ENCODE assay signal across 23 cellular contexts in the genomic region with DNA sequence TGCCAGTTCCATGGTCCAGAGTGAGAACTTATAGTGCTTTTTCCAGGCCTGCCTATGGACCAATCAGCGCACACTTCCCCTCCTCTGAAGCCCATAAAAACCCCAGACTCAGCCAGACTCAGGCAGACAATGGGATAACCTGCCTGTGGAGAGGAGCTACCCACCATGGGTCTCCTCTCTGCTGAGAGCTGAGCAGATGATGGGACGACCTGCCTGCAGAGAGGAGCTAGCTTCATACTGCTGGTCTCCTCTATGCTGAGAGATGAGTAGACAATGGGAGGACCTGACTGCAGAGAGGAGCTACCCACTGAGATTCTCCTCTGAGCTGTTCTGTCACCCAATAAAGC.
DNase-seq lines count a peak whose midpoint lies in the region; ATAC-seq, FAIRE-seq and TF ChIP-seq lines count a peak whose summit lies in the region.
"Had no signal": no experiment of that assay in that cellular context is flagged by ENCODE, and none has a peak within 500 bp of the region (broad histone marks: within the 10 kb centered on the region; RNA-seq: fewer than 3 reads in every experiment).

No MANE protein-coding gene starts in this region.

- no peaks in the 10 kb centered on the region for H3K79me1 ChIP-seq in mesendoderm (ENCODE audit: low read length)

- H3K27me3 ChIP-seq in K562 (ENCODE audit: control insufficient read depth in 2 of 2, insufficient read depth in 2 of 2, low read length in 2 of 2) (no peaks in the 10 kb centered on the region), mesendoderm (ENCODE audit: insufficient read depth, low read length, poor library complexity) (no peaks in the 10 kb centered on the region)
- H3K27me3 ChIP-seq: BLaER1 had no signal

- H3K79me2 ChIP-seq in K562 (ENCODE audit: control insufficient read depth, insufficient read depth, low read length) (no peaks in the 10 kb centered on the region), mesendoderm (ENCODE audit: control insufficient read depth, insufficient read depth, low read length) (no peaks in the 10 kb centered on the region)

- H3K4me1 ChIP-seq in K562 (replicated peaks in 1 of 2; ENCODE audit: control insufficient read depth in 2 of 2, insufficient read depth in 2 of 2, low read length in 2 of 2) (peaks cover 4 to 5% of the 10 kb centered on the region in 2 experiments; a peak in 2 of 5 replicates), mesendoderm (ENCODE audit: control insufficient read depth, low read depth, low read length) (no peaks in the 10 kb centered on the region)
- H3K4me1 ChIP-seq: BLaER1, Caco-2, HAP-1 had no signal

- no peak overlapping the region for H3K4ac ChIP-seq in mesendoderm (ENCODE audit: low read depth, low read length)

- intact Hi-C loops in K562 (cut with micrococcal nuclease), result no loop called here

- no peak overlapping the region for H3K4me2 ChIP-seq in K562 (ENCODE audit: insufficient read depth, low read length)
- H3K4me2 ChIP-seq in mesendoderm (ENCODE audit: low read length), result no peak overlapping the region
- H3K4me2 ChIP-seq: BLaER1 had no signal

- CTCF ChIA-PET in K562 (lab: Yijun Ruan, JAX; ENCODE audit: low intra/inter-chr PET ratio), result no interaction called here

- no peak for FAIRE-seq in K562 (lab: Jason Lieb, UNC)
- FAIRE-seq: A204.1, GM12891, GM18507, H54 had no signal

- no peaks in the 10 kb centered on the region for H3K9me1 ChIP-seq in K562 (ENCODE audit: control insufficient read depth, insufficient read depth, low read length)

- H4K5ac ChIP-seq in mesendoderm (ENCODE audit: low read length), result no peak overlapping the region

- ATAC-seq in K562 (no peak), GM18517 (IDR thresholded peaks at IDR 0.05; ENCODE audit: unreplicated experiment) (no peak)
- ATAC-seq: CD8-positive, alpha-beta T cell had no signal

- TF ChIP-seq CTCF in K562 (IDR thresholded peaks at IDR 0.05 in 2 of 3, conservative IDR thresholded peaks at IDR 0.05 in 1 of 3; ENCODE audit: insufficient read depth in 2 of 3, low read depth in 1 of 3, low read length in 3 of 3), result no peak

- H3K23ac ChIP-seq in mesendoderm (ENCODE audit: low read length), result no peak overlapping the region

- 94% methylated on average over 2 of the region's 2 CpGs for WGBS in K562 (ENCODE audit: insufficient coverage, low coverage, missing lambda C conversion rate)
- no CpG with 5 or more reads among the region's 2 CpGs for WGBS in mesendoderm (ENCODE audit: extremely low coverage, insufficient coverage, low lambda C conversion rate)

- H3K9me3 ChIP-seq in K562 (replicated peaks; ENCODE audit: control insufficient read depth, insufficient read depth, low read depth, low read length), result peaks cover 5% of the 10 kb centered on the region; the same call in 1 of the 2 replicates

- H4K8ac ChIP-seq in mesendoderm (ENCODE audit: low read depth, low read length), result no peak overlapping the region

- H2BK5ac ChIP-seq in mesendoderm (ENCODE audit: low read length), result no peak overlapping the region

- no peak for TF ChIP-seq POLR2A in K562 (conservative IDR thresholded peaks at IDR 0.05)

- no peak overlapping the region for H3K18ac ChIP-seq in mesendoderm (ENCODE audit: low read length)

- no peak overlapping the region for H3K56ac ChIP-seq in mesendoderm (ENCODE audit: low read length)

- DNase-seq in DMS53 (lab: John Stamatoyannopoulos, UW) (peak; percentile 9), DMS53 treated with DMSO at 0.1 percent for 48 hours (lab: John Stamatoyannopoulos, UW; ENCODE audit: unreplicated experiment) (no peak), K562 (ENCODE audit: extremely low read depth in 1 of 4, low spot score in 3 of 4) (peak in 1 of 4 experiments; percentile 10), mesendoderm (peak; percentile 2), NCI-H524 treated with DMSO at 0.1 percent for 48 hours (lab: John Stamatoyannopoulos, UW) (no peak), LoVo (ENCODE audit: low spot score) (no peak)
- DNase-seq in stimulated activated CD4-positive, alpha-beta T cell treated with anti-CD3 and anti-CD28 coated beads, Interleukin-4, amount 100 ng/mL, for 1 hour, result no peak
- DNase-seq: Caco-2; CD4-positive, CD25-positive, alpha-beta regulatory T cell; CD8-positive, alpha-beta T cell; DMS153; DMS79 treated with DMSO at 0.1 percent for 48 hours; GF-D8; GOT3 had no signal

- no peak overlapping the region for H3K9ac ChIP-seq in K562 (ENCODE audit: insufficient read depth in 1 of 2, low read depth in 2 of 2, low read length in 2 of 2)
- no peak overlapping the region for H3K9ac ChIP-seq in mesendoderm (ENCODE audit: low read length)
- H3K9ac ChIP-seq: BLaER1 had no signal

- TF ChIP-seq EP300 in K562 (IDR thresholded peaks at IDR 0.05; ENCODE audit: low read length), result no peak

- no peak overlapping the region for H2BK120ac ChIP-seq in mesendoderm (ENCODE audit: low read depth, low read length)

- H2BK15ac ChIP-seq in mesendoderm (replicated peaks; ENCODE audit: low read depth), result no peak overlapping the region

- H4K20me1 ChIP-seq in K562 (replicated peaks; ENCODE audit: control insufficient read depth, insufficient read depth, low read length), result no peaks in the 10 kb centered on the region
- H4K20me1 ChIP-seq: BLaER1 had no signal

- no peak overlapping the region for H3K4me3 ChIP-seq in K562
- no peak overlapping the region for H3K4me3 ChIP-seq in mesendoderm (ENCODE audit: low read length)
- H3K4me3 ChIP-seq: BLaER1, HAP-1 had no signal

- H3K36me3 ChIP-seq in K562 (ENCODE audit: control insufficient read depth, insufficient read depth, low read length), result peaks cover 25% of the 10 kb centered on the region; the same call in 2 of the 3 replicates
- H3K36me3 ChIP-seq in mesendoderm (ENCODE audit: control insufficient read depth, insufficient read depth, low read length), result no peaks in the 10 kb centered on the region
- H3K36me3 ChIP-seq: HAP-1 had no signal

- TF ChIP-seq RAD21 in K562 (CRISPR knock-in tag; conservative IDR thresholded peaks at IDR 0.05 in 1 of 2, IDR thresholded peaks at IDR 0.05 in 1 of 2), result no peak

- H2AFZ ChIP-seq in K562 (ENCODE audit: low read depth, low read length), result no peak overlapping the region

- POLR2A ChIA-PET in K562 (lab: Yijun Ruan, JAX), result interaction anchor here (0.6 kb wide), 2 partner anchors 39 to 185 kb away, joined by 3 read pairs; no protein-coding TSS in a partner anchor

- no peak overlapping the region for H2AK5ac ChIP-seq in mesendoderm (ENCODE audit: low read length)

- in situ Hi-C loops in K562 (cut with MboI), result no loop called here

- no TSS peak for BruUV-seq in K562 (replicated peaks; lab: Mats Ljungman, UMichigan)

- H3K27ac ChIP-seq in K562 (ENCODE audit: extremely low read depth, low read depth, low read length) (no peak overlapping the region), mesendoderm (ENCODE audit: low read depth, low read length) (no peak overlapping the region)
- H3K27ac ChIP-seq: 22Rv1, BLaER1, C4-2B had no signal

TF ChIP-seq in K562, 482 proteins besides CTCF, POLR2A, EP300 and RAD21 (continues in another document):
- TF ChIP-seq, protein P1, sequence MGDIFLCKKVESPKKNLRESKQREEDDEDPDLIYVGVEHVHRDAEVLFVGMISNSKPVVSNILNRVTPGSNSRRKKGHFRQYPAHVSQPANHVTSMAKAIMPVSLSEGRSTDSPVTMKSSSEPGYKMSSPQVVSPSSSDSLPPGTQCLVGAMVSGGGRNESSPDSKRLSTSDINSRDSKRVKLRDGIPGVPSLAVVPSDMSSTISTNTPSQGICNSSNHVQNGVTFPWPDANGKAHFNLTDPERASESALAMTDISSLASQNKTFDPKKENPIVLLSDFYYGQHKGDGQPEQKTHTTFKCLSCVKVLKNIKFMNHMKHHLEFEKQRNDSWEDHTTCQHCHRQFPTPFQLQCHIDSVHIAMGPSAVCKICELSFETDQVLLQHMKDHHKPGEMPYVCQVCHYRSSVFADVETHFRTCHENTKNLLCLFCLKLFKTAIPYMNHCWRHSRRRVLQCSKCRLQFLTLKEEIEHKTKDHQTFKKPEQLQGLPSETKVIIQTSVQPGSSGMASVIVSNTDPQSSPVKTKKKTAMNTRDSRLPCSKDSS (IDR thresholded peaks at IDR 0.05; ENCODE audit: low read depth, partially characterized antibody), result peak; percentile 82
- TF ChIP-seq POLR3G (IDR thresholded peaks at IDR 0.05; ENCODE audit: extremely low read depth, insufficient read length, insufficient replicate concordance) (no peak), SRF (CRISPR knock-in tag; IDR thresholded peaks at IDR 0.05) (no peak), MCM2 (IDR thresholded peaks at IDR 0.05; ENCODE audit: low read depth) (no peak), PPARD (CRISPR knock-in tag; IDR thresholded peaks at IDR 0.05) (no peak), ZBED1 (IDR thresholded peaks at IDR 0.05) (no peak), ZNF431 (CRISPR knock-in tag; IDR thresholded peaks at IDR 0.05) (no peak), CBX3 (IDR thresholded peaks at IDR 0.05; ENCODE audit: borderline replicate concordance in 1 of 2, low read length in 2 of 2) (peak in 1 of 2 experiments; percentile 87; a peak in 1 of 3 replicates), CBX5 (IDR thresholded peaks at IDR 0.05; ENCODE audit: borderline replicate concordance, low read depth) (peak; percentile 82), PTTG1 (tag; IDR thresholded peaks at IDR 0.05; ENCODE audit: low read depth) (no peak), ZNF445 (CRISPR knock-in tag; IDR thresholded peaks at IDR 0.05; ENCODE audit: low read depth) (no peak), TRIM28 (IDR thresholded peaks at IDR 0.05) (peak; percentile 82; the same call in 1 of the 2 replicates), NBN (IDR thresholded peaks at IDR 0.05; ENCODE audit: low read depth) (no peak)

Comparison
In these comparisons a context has a peak if more than half of its experiments do, and no peak if none do; other contexts are left out.
1. DNase-seq: peak in DMS53 (single experiment) and mesendoderm (single experiment); none in DMS53 treated with DMSO at 0.1 percent for 48 hours (single experiment), stimulated activated CD4-positive, alpha-beta T cell treated with anti-CD3 and anti-CD28 coated beads, Interleukin-4, amount 100 ng/mL, for 1 hour (single experiment), NCI-H524 treated with DMSO at 0.1 percent for 48 hours (single experiment) and LoVo (single experiment).